9 cellular contexts compared by ENCODE assay signal in genomic region chr4:83083925-83084475, GRCh38. TPM values are rescaled to one million over a fixed set of nuclear protein-coding genes. Genes with fewer than 3 reads are reported as not detected.
DNase-seq lines count a peak whose midpoint lies in the region; ATAC-seq, FAIRE-seq and TF ChIP-seq lines count a peak whose summit lies in the region.
"Had no signal": no experiment of that assay in that cellular context is flagged by ENCODE, and none has a peak within 500 bp of the region (broad histone marks: within the 10 kb centered on the region; RNA-seq: fewer than 3 reads in every experiment).

No MANE protein-coding gene starts in this region.

- TF ChIP-seq POLR2A in A549 (IDR thresholded peaks at IDR 0.05; ENCODE audit: low read length) (no peak), GM12892 (IDR thresholded peaks at IDR 0.05; ENCODE audit: low read depth, low read length) (no peak)

- H3K27ac Mint-ChIP-seq in endothelial cell (ENCODE audit: unreplicated experiment): no peak overlapping the region

- H3K9me3 Mint-ChIP-seq in endothelial cell (ENCODE audit: unreplicated experiment): no peaks in the 10 kb centered on the region

- TF ChIP-seq CTCF in A549 (IDR thresholded peaks at IDR 0.05): no peak
- TF ChIP-seq CTCF in endothelial cell (IDR thresholded peaks at IDR 0.05; ENCODE audit: unreplicated experiment): no peak

- DNase-seq in A549 (ENCODE audit: low read depth in 1 of 2, low spot score in 1 of 2) (no peak), left ventricle myocardium superior (no peak), endothelial cell (ENCODE audit: low spot score) (no peak), NCI-H1105 treated with DMSO at 0.1 percent for 48 hours (lab: John Stamatoyannopoulos, UW) (no peak), GM12892 (ENCODE audit: insufficient read length) (no peak)
- DNase-seq in activated CD4-positive, alpha-beta T cell treated with anti-CD3 and anti-CD28 coated beads for 48 hours: peak; percentile 54
- DNase-seq: COR-L47 had no signal

- no peaks in the 10 kb centered on the region for H3K4me1 Mint-ChIP-seq in endothelial cell (ENCODE audit: unreplicated experiment)

- peak; percentile 19 to 34; a peak in 2 of 6 replicates for ATAC-seq in A549
- peak; percentile 51 for ATAC-seq in HG02884 (IDR thresholded peaks at IDR 0.05; ENCODE audit: unreplicated experiment)
- peak; percentile 69 for ATAC-seq in left ventricle myocardium superior
- ATAC-seq in HG02852 (IDR thresholded peaks at IDR 0.05; ENCODE audit: unreplicated experiment): no peak

- no peaks in the 10 kb centered on the region for H3K4me1 ChIP-seq in A549

- H3K27ac ChIP-seq in A549: no peak overlapping the region

- 62% methylated on average over 8 of the region's 11 CpGs for WGBS in A549 (ENCODE audit: missing lambda C conversion rate)

- H3K4me2 ChIP-seq in A549: no peak overlapping the region

- H3K36me3 Mint-ChIP-seq in endothelial cell (ENCODE audit: low read depth, unreplicated experiment): no peaks in the 10 kb centered on the region

- FAIRE-seq in A549 (lab: Jason Lieb, UNC) (no peak), GM12892 (lab: Jason Lieb, UNC) (no peak)

- intact Hi-C loops in left ventricle myocardium superior (cut with micrococcal nuclease): no loop called here

- no peak for TF ChIP-seq RAD21 in A549 (conservative IDR thresholded peaks at IDR 0.05 in 1 of 2, IDR thresholded peaks at IDR 0.05 in 1 of 2)

- CTCF ChIA-PET in A549 (lab: Yijun Ruan, JAX): interaction anchor here (3.6 kb wide), 1 partner anchor 10 kb away, joined by 14 read pairs; no protein-coding TSS in a partner anchor

- TF ChIP-seq EP300 in A549 (IDR thresholded peaks at IDR 0.05): no peak

- no peak overlapping the region for H3K4me3 Mint-ChIP-seq in endothelial cell (ENCODE audit: unreplicated experiment)

- no peaks in the 10 kb centered on the region for H3K9me3 ChIP-seq in A549

- no peak overlapping the region for H3K4me3 ChIP-seq in A549

- POLR2A ChIA-PET in A549 (lab: Yijun Ruan, JAX): no interaction called here

- H3K27me3 Mint-ChIP-seq in endothelial cell (ENCODE audit: unreplicated experiment): peaks cover 1% of the 10 kb centered on the region

TF ChIP-seq in A549, 52 proteins besides CTCF, POLR2A, EP300 and RAD21:
- TF ChIP-seq MYC (IDR thresholded peaks at IDR 0.05; ENCODE audit: borderline replicate concordance, low read length) (no peak), HOXA7 (CRISPR knock-in tag; IDR thresholded peaks at IDR 0.05) (no peak), ZC3H11A (IDR thresholded peaks at IDR 0.05) (no peak), RNF2 (IDR thresholded peaks at IDR 0.05; ENCODE audit: borderline replicate concordance, low read depth) (no peak), FOSL2 (IDR thresholded peaks at IDR 0.05) (no peak), FOSL2 (CRISPR knock-in tag; IDR thresholded peaks at IDR 0.05) (no peak), GATA3 (IDR thresholded peaks at IDR 0.05; ENCODE audit: borderline replicate concordance) (no peak), RFX5 (IDR thresholded peaks at IDR 0.05) (no peak), JUN (IDR thresholded peaks at IDR 0.05) (no peak), HEYL (CRISPR knock-in tag; IDR thresholded peaks at IDR 0.05) (no peak), CBX2 (IDR thresholded peaks at IDR 0.05; ENCODE audit: borderline replicate concordance, low read depth) (no peak), TP53 (CRISPR knock-in tag; IDR thresholded peaks at IDR 0.05) (no peak)

RNA-seq across cellular contexts. Expression of gene PLAC8, which starts 30.5 kb away (rescaled TPM):
- polyA plus RNA-seq in A549 (2011; rRNA removed): 8.0 and 8.2 TPM in 2 replicates
- polyA plus RNA-seq in A549 (2012; cell fraction: cytosol; rRNA removed): 4.4 TPM in 2 replicates
- polyA plus RNA-seq in A549 (2012; cell fraction: nucleus; rRNA removed): 1.4 and 2.5 TPM in 2 replicates
- 1.6 to 1.7 TPM (median 1.7 TPM) in 3 replicates for polyA plus RNA-seq in A549 (2017; fragmentation: RNase III; extraction: RNeasy Plus Mini Kit Qiagen cat#74134 plus additional on column Dnase treatment)
- polyA minus RNA-seq in A549 (2011; rRNA and poly(A)+ RNA removed): 2.2 and 2.8 TPM in 2 replicates
- 1.1 TPM for total RNA-seq in left ventricle myocardium superior
- not detected for total RNA-seq in endothelial cell (ENCODE audit: unreplicated experiment)
- 102 TPM for polyA plus RNA-seq in GM12892 (2012; ENCODE audit: missing spikeins)

RNA-seq across cellular contexts. Expression of gene COPS4, which starts 49.0 kb away (rescaled TPM):
- polyA plus RNA-seq in A549 (2011; rRNA removed): 35.5 and 36.5 TPM in 2 replicates
- polyA plus RNA-seq in A549 (2012; cell fraction: cytosol; rRNA removed): 20.6 and 23.7 TPM in 2 replicates
- polyA plus RNA-seq in A549 (2012; cell fraction: nucleus; rRNA removed): 9.0 and 9.6 TPM in 2 replicates
- 36.8 to 40.4 TPM (median 39.9 TPM) in 3 replicates for polyA plus RNA-seq in A549 (2017; fragmentation: RNase III; extraction: RNeasy Plus Mini Kit Qiagen cat#74134 plus additional on column Dnase treatment)
- polyA minus RNA-seq in A549 (2011; rRNA and poly(A)+ RNA removed): 9.3 and 10.2 TPM in 2 replicates
- total RNA-seq in left ventricle myocardium superior: 49.2 TPM
- 32.2 TPM for total RNA-seq in endothelial cell (ENCODE audit: unreplicated experiment)
- polyA plus RNA-seq in GM12892 (2012; ENCODE audit: missing spikeins): 39.3 TPM
